ENCODE assay signal across 9 cellular contexts in the genomic region with DNA sequence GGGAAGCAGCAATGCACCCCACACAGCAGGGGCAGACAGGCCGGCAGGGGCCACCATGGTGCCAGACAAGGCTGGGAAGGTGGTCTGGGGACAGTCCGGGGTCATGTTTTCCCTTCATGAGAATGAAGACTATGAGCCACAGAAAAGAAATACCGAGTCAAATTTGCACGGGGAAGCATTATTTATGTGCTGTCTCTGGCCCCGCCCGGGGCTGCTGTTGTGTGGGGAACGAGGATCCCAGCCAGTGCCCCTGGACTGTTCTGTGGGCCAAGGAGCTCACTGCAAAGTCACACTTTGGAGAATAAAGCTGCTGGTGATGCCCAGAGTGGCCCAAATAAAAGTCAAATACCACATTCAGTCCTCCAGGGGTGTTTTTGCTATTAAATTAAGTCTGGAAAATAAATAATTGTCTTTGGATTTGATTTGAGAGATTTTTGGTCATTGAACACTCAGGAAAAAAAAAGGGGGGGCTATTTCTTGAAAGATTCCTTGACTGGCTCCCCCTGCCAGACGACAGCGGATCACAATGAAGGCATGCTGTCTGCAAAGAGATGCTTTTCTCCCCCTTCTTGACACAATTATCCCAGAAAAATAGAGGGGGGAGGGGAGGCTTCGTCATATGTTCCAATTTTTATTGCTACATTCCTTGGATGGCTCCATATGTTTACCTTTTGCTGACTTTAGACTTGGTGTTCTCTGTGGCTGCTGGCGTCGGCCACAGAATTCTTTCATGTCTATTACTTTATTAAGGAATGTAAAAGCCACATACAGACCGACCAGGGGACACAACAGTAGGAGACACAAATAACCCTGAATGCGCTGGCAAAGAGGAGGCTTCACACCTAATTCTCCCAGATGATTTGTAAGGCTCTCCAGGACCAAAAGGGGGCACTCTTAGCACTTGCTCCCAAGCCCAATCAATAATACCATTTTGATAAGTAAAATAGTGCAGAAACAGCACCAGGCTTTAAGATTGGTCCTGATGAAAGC. TPM values are rescaled to one million over a fixed set of nuclear protein-coding genes. Genes with fewer than 3 reads are reported as not detected.
A peak's percentile ranks its signal among the peaks of the same experiment; 100 is the strongest.
DNase-seq lines count a peak whose midpoint lies in the region; ATAC-seq and TF ChIP-seq lines count a peak whose summit lies in the region.
"Had no signal": no experiment of that assay in that cellular context is flagged by ENCODE, and none has a peak within 500 bp of the region (broad histone marks: within the 10 kb centered on the region; RNA-seq: fewer than 3 reads in every experiment).

No MANE protein-coding gene starts in this region.

- H3K27me3 Mint-ChIP-seq in mesothelial cell of epicardium (ENCODE audit: low read depth) = peaks cover 18% of the 10 kb centered on the region

- TF ChIP-seq CTCF in astrocyte of the spinal cord (IDR thresholded peaks at IDR 0.05; ENCODE audit: low read depth, low read length) (peak; percentile 82), mesothelial cell of epicardium (IDR thresholded peaks at IDR 0.05; ENCODE audit: unreplicated experiment) (peak; percentile 21)

- no peaks in the 10 kb centered on the region for H3K4me1 Mint-ChIP-seq in mesothelial cell of epicardium
- H3K4me1 Mint-ChIP-seq: CD4-positive, CD25-positive, alpha-beta regulatory T cell had no signal

- in situ Hi-C loops in astrocyte of the spinal cord (cut with HindIII; ENCODE audit: low sequenced_read_pairs) = no loop called here

- no peak overlapping the region for H3K4me3 Mint-ChIP-seq in mesothelial cell of epicardium
- H3K4me3 Mint-ChIP-seq: CD4-positive, CD25-positive, alpha-beta regulatory T cell had no signal

- ATAC-seq in HG02623 (IDR thresholded peaks at IDR 0.05; ENCODE audit: unreplicated experiment) = no peak

- peak; percentile 60 for DNase-seq in NCI-H510A treated with DMSO at 0.1 percent for 48 hours (lab: John Stamatoyannopoulos, UW)
- DNase-seq in NCI-H510A (lab: John Stamatoyannopoulos, UW) = no peak
- peak; percentile 41 for DNase-seq in NAMALWA (ENCODE audit: low spot score)
- peak; percentile 84 for DNase-seq in astrocyte of the spinal cord (ENCODE audit: low read depth, low spot score)
- DNase-seq in mesothelial cell of epicardium (ENCODE audit: low spot score in 2 of 2, unreplicated experiment in 2 of 2) = no peak
- no peak for DNase-seq in cerebellar nuclear complex (lab: John Stamatoyannopoulos, UW)
- no peak for DNase-seq in NCI-H1436 (lab: John Stamatoyannopoulos, UW)

- no peaks in the 10 kb centered on the region for H3K36me3 Mint-ChIP-seq in mesothelial cell of epicardium
- H3K36me3 Mint-ChIP-seq: CD4-positive, CD25-positive, alpha-beta regulatory T cell had no signal

- no peaks in the 10 kb centered on the region for H3K9me3 Mint-ChIP-seq in mesothelial cell of epicardium

- H3K4me3 ChIP-seq in astrocyte of the spinal cord (ENCODE audit: low read depth, low read length) = no peak overlapping the region

- no peak overlapping the region for H3K27ac Mint-ChIP-seq in mesothelial cell of epicardium

RNA-seq across cellular contexts. Expression of a gene that starts 27.1 kb away (rescaled TPM):
- total RNA-seq in mesothelial cell of epicardium = 0.09 to 0.34 TPM (median 0.27 TPM) in 3 replicates
- total RNA-seq: CD4-positive, CD25-positive, alpha-beta regulatory T cell had no signal

Comparison
In these comparisons a context has a peak if more than half of its experiments do, and no peak if none do; other contexts are left out.
1. DNase-seq: peak in NCI-H510A treated with DMSO at 0.1 percent for 48 hours (single experiment), NAMALWA (single experiment) and astrocyte of the spinal cord (single experiment); none in NCI-H510A (single experiment), mesothelial cell of epicardium (0 of 2), cerebellar nuclear complex (0 of 2) and NCI-H1436 (single experiment).